In the genomic region with DNA sequence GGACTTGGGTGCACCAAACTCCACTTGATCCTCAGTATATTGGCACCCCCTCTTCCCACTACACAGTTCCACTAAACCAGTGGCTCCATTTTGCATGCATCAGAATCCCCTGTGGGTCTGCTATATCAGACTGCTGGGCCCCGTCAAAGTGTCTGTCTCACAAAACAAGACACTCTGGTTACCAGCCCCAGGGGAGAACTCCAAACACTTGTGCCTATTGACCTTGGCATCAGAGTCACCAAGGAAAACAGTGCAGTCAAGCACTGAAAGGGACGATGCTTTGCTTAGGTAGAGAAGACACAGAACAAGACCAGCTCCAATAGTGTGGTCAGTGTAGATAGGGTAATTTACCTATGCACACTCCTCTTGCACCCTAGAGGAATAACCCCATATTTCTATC, we compare ENCODE assay signal across 22 cellular contexts.
"Had no signal": no experiment of that assay in that cellular context is flagged by ENCODE, and none has a peak within 500 bp of the region (broad histone marks: within the 10 kb centered on the region; RNA-seq: fewer than 3 reads in every experiment).

No MANE protein-coding gene starts in this region.

- H3K27ac ChIP-seq: brain microvascular endothelial cell, coronary artery, dorsolateral prefrontal cortex, heart right ventricle, pancreas, prostate gland, vagina had no signal

- DNase-seq: activated CD4-positive, alpha-beta T cell treated with anti-CD3 and anti-CD28 coated beads for 4 hours; activated CD4-positive, alpha-beta T cell treated with anti-CD3 and anti-CD28 coated beads, Interleukin-2, amount 50 U/mL, for 4 hours; activated CD8-positive, alpha-beta memory T cell treated with anti-CD3 and anti-CD28 coated beads for 24 hours; activated effector memory CD4-positive, alpha-beta T cell treated with anti-CD3 and anti-CD28 coated beads, Interleukin-2, amount 50 U/mL, for 16 hours; activated naive CD4-positive, alpha-beta T cell treated with anti-CD3 and anti-CD28 coated beads for 36 hours; amniotic stem cell; brain microvascular endothelial cell; dorsolateral prefrontal cortex; effector memory CD4-positive, alpha-beta T cell; heart right ventricle; naive thymus-derived CD8-positive, alpha-beta T cell; nucleus accumbens; pancreas; retina; stimulated activated CD4-positive, alpha-beta T cell treated with anti-CD3 and anti-CD28 coated beads, Interleukin-1b, Interleukin-23, amount 100 ng/mL, for 48 hours; stimulated activated CD4-positive, alpha-beta T cell treated with anti-CD3 and anti-CD28 coated beads, Interleukin-4, amount 100 ng/mL, for 4 hours; stimulated activated CD8-positive, alpha-beta memory T cell treated with anti-CD3 and anti-CD28 coated beads, Interleukin-4, amount 100 ng/mL, for 48 hours; stimulated activated naive CD8-positive, alpha-beta T cell treated with anti-CD3 and anti-CD28 coated beads, Interleukin-15, amount 100 ng/mL, for 72 hours; substantia nigra had no signal
